In genomic region chr18:34707670-34708069, GRCh38 we compare ENCODE assay signal across 9 cellular contexts. TPM values are rescaled to one million over a fixed set of nuclear protein-coding genes. Genes with fewer than 3 reads are reported as not detected.
A peak's percentile ranks its signal among the peaks of the same experiment; 100 is the strongest.
DNase-seq lines count a peak whose midpoint lies in the region; ATAC-seq and TF ChIP-seq lines count a peak whose summit lies in the region.
"Had no signal": no experiment of that assay in that cellular context is flagged by ENCODE, and none has a peak within 500 bp of the region (broad histone marks: within the 10 kb centered on the region; RNA-seq: fewer than 3 reads in every experiment).

No MANE protein-coding gene starts in this region.

- TF ChIP-seq POLR2A in sigmoid colon (IDR thresholded peaks at IDR 0.05), result no peak

- no peaks in the 10 kb centered on the region for H3K36me3 ChIP-seq in sigmoid colon
- H3K36me3 ChIP-seq: neutrophil had no signal

- no peak overlapping the region for H3K4me3 ChIP-seq in sigmoid colon

- H3K9me3 ChIP-seq in sigmoid colon, result no peaks in the 10 kb centered on the region
- H3K9me3 ChIP-seq: neutrophil had no signal

- H3K27ac ChIP-seq in sigmoid colon, result peak overlapping the region; percentile 74 to 88 (median 79)
- H3K27ac ChIP-seq: neutrophil had no signal

- ATAC-seq in GM21390 (IDR thresholded peaks at IDR 0.05; ENCODE audit: unreplicated experiment) (no peak), GM18858 (IDR thresholded peaks at IDR 0.05; ENCODE audit: unreplicated experiment) (no peak), GM21447 (IDR thresholded peaks at IDR 0.05; ENCODE audit: unreplicated experiment) (no peak), HG03521 (IDR thresholded peaks at IDR 0.05; ENCODE audit: unreplicated experiment) (no peak)

- peak; percentile 85 for DNase-seq in HS-27A (ENCODE audit: low read depth)
- peak; percentile 89 for DNase-seq in RKO (ENCODE audit: low spot score)
- peak; percentile 83 for DNase-seq in fibroblast of the conjunctiva (ENCODE audit: low read depth)
- peak; percentile 81 for DNase-seq in sigmoid colon

- peaks cover 0 to 58% (median 49%) of the 10 kb centered on the region in 4 donors for H3K4me1 ChIP-seq in sigmoid colon

- no peaks in the 10 kb centered on the region for H3K27me3 ChIP-seq in sigmoid colon
- H3K27me3 ChIP-seq: neutrophil had no signal

- intact Hi-C loops in sigmoid colon (cut with DNase I), result loop anchor here (2.0 to 5.0 kb wide), 4 partner anchors 35 to 115 kb away; no protein-coding TSS in a partner anchor

- TF ChIP-seq EP300 in sigmoid colon (IDR thresholded peaks at IDR 0.05), result no peak

- 34 to 48% methylated on average over 4 of the region's 4 CpGs for WGBS in sigmoid colon, 2 donors

- TF ChIP-seq CTCF in sigmoid colon (IDR thresholded peaks at IDR 0.05), result no peak

RNA-seq across cellular contexts. Expression of gene DTNA, which starts 2.4 kb away (rescaled TPM):
- 100 to 1,000 TPM in 2 of 4 donors, 10 to 100 TPM in 2; 71.9 to 140 (median 106) TPM for total RNA-seq in sigmoid colon
- polyA plus RNA-seq in sigmoid colon, result 1 to 10 TPM; 1.4 to 5.4 (median 3.8) TPM
